ENCODE assay signal across 14 cellular contexts in the genomic region with DNA sequence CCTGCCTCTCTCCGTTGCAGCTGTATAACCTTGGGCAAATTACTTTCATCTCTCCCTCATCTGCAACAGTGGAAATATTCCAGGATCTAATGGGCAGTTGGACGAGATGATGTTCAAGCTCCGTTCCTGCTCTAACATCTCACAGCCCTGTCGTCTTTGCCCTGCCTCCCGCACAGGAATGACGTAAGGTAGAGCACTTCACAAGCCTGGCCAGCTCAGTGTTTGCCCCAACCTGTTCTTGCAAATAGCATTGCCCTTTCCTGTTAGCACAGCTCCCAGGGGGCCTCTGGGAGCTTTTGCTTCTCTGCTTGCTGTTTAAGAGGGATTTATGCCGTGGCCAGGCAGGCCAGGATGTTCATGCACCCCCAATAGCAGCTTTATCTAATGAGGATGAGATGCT.
DNase-seq lines count a peak whose midpoint lies in the region; ATAC-seq and TF ChIP-seq lines count a peak whose summit lies in the region.
"Had no signal": no experiment of that assay in that cellular context is flagged by ENCODE, and none has a peak within 500 bp of the region (broad histone marks: within the 10 kb centered on the region; RNA-seq: fewer than 3 reads in every experiment).

No MANE protein-coding gene starts in this region.

- no peaks in the 10 kb centered on the region for H3K9me3 Mint-ChIP-seq in activated CD4-positive, alpha-beta T cell treated with anti-CD3 and anti-CD28 coated beads, Interleukin-2, amount 10 ng/mL, durations not matched to agents 24 days and 14 days
- H3K9me3 Mint-ChIP-seq in type B pancreatic cell: no peaks in the 10 kb centered on the region

- TF ChIP-seq CTCF in epithelial cell of esophagus (IDR thresholded peaks at IDR 0.05; ENCODE audit: insufficient read depth, low read depth, low read length, missing control alignments) (no peak), type B pancreatic cell (conservative IDR thresholded peaks at IDR 0.05) (no peak)

- ATAC-seq in activated CD4-positive, CD25-positive, alpha-beta regulatory T cell treated with anti-CD3 and anti-CD28 coated beads, Interleukin-2, amount 50 U/mL, for 24 hours: no peak
- no peak for ATAC-seq in HG02852 (IDR thresholded peaks at IDR 0.05; ENCODE audit: unreplicated experiment)
- ATAC-seq: Panc1 had no signal

- H3K4me3 Mint-ChIP-seq in activated CD4-positive, alpha-beta T cell treated with anti-CD3 and anti-CD28 coated beads, Interleukin-2, amount 10 ng/mL, durations not matched to agents 24 days and 14 days: no peak overlapping the region
- no peak overlapping the region for H3K4me3 Mint-ChIP-seq in type B pancreatic cell

- H3K36me3 Mint-ChIP-seq in activated CD4-positive, alpha-beta T cell treated with anti-CD3 and anti-CD28 coated beads, Interleukin-2, amount 10 ng/mL, durations not matched to agents 24 days and 14 days (ENCODE audit: low read depth): peaks cover 2% of the 10 kb centered on the region
- H3K36me3 Mint-ChIP-seq in type B pancreatic cell: no peaks in the 10 kb centered on the region

- intact Hi-C loops in activated CD4-positive, alpha-beta T cell treated with anti-CD3 and anti-CD28 coated beads, Interleukin-2, amount 10 ng/mL, durations not matched to agents 24 days and 14 days (cut with micrococcal nuclease): no loop called here

- H3K4me3 ChIP-seq in epithelial cell of esophagus (ENCODE audit: low read length): no peak overlapping the region
- H3K4me3 ChIP-seq: tibial nerve had no signal

- DNase-seq in activated CD4-positive, alpha-beta T cell treated with anti-CD3 and anti-CD28 coated beads, Interleukin-2, amount 10 ng/mL, durations not matched to agents 24 days and 14 days: no peak
- no peak for DNase-seq in activated CD4-positive, alpha-beta T cell treated with anti-CD3 and anti-CD28 coated beads, Interleukin-2, amount 50 U/mL, for 4 hours
- DNase-seq in NCI-H510A treated with DMSO at 0.1 percent for 48 hours (lab: John Stamatoyannopoulos, UW): peak; percentile 68
- DNase-seq in epithelial cell of esophagus (ENCODE audit: low read depth): peak; percentile 96
- no peak for DNase-seq in type B pancreatic cell (ENCODE audit: extremely low spot score, unreplicated experiment)
- no peak for DNase-seq in EL
- DNase-seq: ACHN; activated CD4-positive, alpha-beta T cell treated with anti-CD3 and anti-CD28 coated beads for 4 hours; COR-L47; NCI-H2029 had no signal

- peak overlapping the region; percentile 26 for H3K27ac Mint-ChIP-seq in activated CD4-positive, alpha-beta T cell treated with anti-CD3 and anti-CD28 coated beads, Interleukin-2, amount 10 ng/mL, durations not matched to agents 24 days and 14 days
- peak overlapping the region; percentile 55 for H3K27ac Mint-ChIP-seq in type B pancreatic cell

- peaks cover 7% of the 10 kb centered on the region for H3K27me3 Mint-ChIP-seq in activated CD4-positive, alpha-beta T cell treated with anti-CD3 and anti-CD28 coated beads, Interleukin-2, amount 10 ng/mL, durations not matched to agents 24 days and 14 days
- no peaks in the 10 kb centered on the region for H3K27me3 Mint-ChIP-seq in type B pancreatic cell

- H3K4me1 Mint-ChIP-seq in activated CD4-positive, alpha-beta T cell treated with anti-CD3 and anti-CD28 coated beads, Interleukin-2, amount 10 ng/mL, durations not matched to agents 24 days and 14 days: peaks cover 66% of the 10 kb centered on the region
- H3K4me1 Mint-ChIP-seq in type B pancreatic cell (ENCODE audit: unreplicated experiment): peaks cover 47% of the 10 kb centered on the region

Comparison
In these comparisons a context has a peak if more than half of its experiments do, and no peak if none do; other contexts are left out.
1. DNase-seq: peak in NCI-H510A treated with DMSO at 0.1 percent for 48 hours (single experiment) and epithelial cell of esophagus (single experiment); none in activated CD4-positive, alpha-beta T cell treated with anti-CD3 and anti-CD28 coated beads, Interleukin-2, amount 10 ng/mL, durations not matched to agents 24 days and 14 days (single experiment), activated CD4-positive, alpha-beta T cell treated with anti-CD3 and anti-CD28 coated beads, Interleukin-2, amount 50 U/mL, for 4 hours (0 of 2), type B pancreatic cell (single experiment) and EL (single experiment).